In genomic region chr10:98242823-98243222, GRCh38 we compare ENCODE assay signal across 9 cellular contexts. TPM values are rescaled to one million over a fixed set of nuclear protein-coding genes. Genes with fewer than 3 reads are reported as not detected.
DNase-seq lines count a peak whose midpoint lies in the region; ATAC-seq, FAIRE-seq and TF ChIP-seq lines count a peak whose summit lies in the region.
"Had no signal": no experiment of that assay in that cellular context is flagged by ENCODE, and none has a peak within 500 bp of the region (broad histone marks: within the 10 kb centered on the region; RNA-seq: fewer than 3 reads in every experiment).

No MANE protein-coding gene starts in this region.

- WGBS in A549 (ENCODE audit: missing lambda C conversion rate): 52% methylated on average over 1 of the region's 1 CpG
- WGBS in GM23248 (ENCODE audit: low coverage in 1 of 2, low lambda C conversion rate in 2 of 2, missing lambda C conversion rate in 2 of 2), 2 experiments: 91 to 92% methylated on average over 1 of the region's 1 CpG
- 62 to 71% methylated on average over 1 of the region's 1 CpG for WGBS in aorta, 2 donors

- H3K4me2 ChIP-seq in A549 (no peak overlapping the region), GM23248 (ENCODE audit: unreplicated experiment) (no peak overlapping the region)

- H3K27ac ChIP-seq in A549 (no peak overlapping the region), GM23248 (no peak overlapping the region), VCaP (no peak overlapping the region), aorta (ENCODE audit: low read depth in 1 of 2, low read length in 2 of 2) (no peak overlapping the region)

- peak; percentile 88 for FAIRE-seq in A549 (lab: Jason Lieb, UNC)

- H3K27me3 ChIP-seq in GM23248 (replicated peaks; ENCODE audit: insufficient read depth): no peaks in the 10 kb centered on the region
- H3K27me3 ChIP-seq in aorta (ENCODE audit: control insufficient read depth in 1 of 2, insufficient read depth in 2 of 2, low read length in 1 of 2): no peaks in the 10 kb centered on the region

- no peaks in the 10 kb centered on the region for H3K79me2 ChIP-seq in GM23248 (ENCODE audit: insufficient read depth)

- H3K4me1 ChIP-seq in A549 (no peaks in the 10 kb centered on the region), GM23248 (ENCODE audit: insufficient read depth) (peaks cover 6% of the 10 kb centered on the region; the same call in 1 of the 2 replicates), aorta (ENCODE audit: control insufficient read depth in 1 of 2, insufficient read depth in 2 of 2, low read length in 2 of 2) (peaks cover 2 to 5% of the 10 kb centered on the region in 2 donors)

- no peak overlapping the region for H2AFZ ChIP-seq in GM23248

- CTCF ChIA-PET in A549 (lab: Yijun Ruan, JAX): interaction anchor here (0.6 to 8.5 kb wide), 12 partner anchors 10 to 328 kb away, joined by 3 to 68 read pairs (median 4); partner anchors contain the start of gene LOXL4

- intact Hi-C loops in aorta (cut with DNase I): loop anchor here (5.0 to 10.0 kb wide), 2 partner anchors 68 to 69 kb away; no protein-coding TSS in a partner anchor

- peak; percentile 67 to 72 for TF ChIP-seq RAD21 in A549 (conservative IDR thresholded peaks at IDR 0.05 in 1 of 2, IDR thresholded peaks at IDR 0.05 in 1 of 2)

- peaks cover 26% of the 10 kb centered on the region for H3F3A ChIP-seq in GM23248 (ENCODE audit: insufficient read depth)

- H3K9ac ChIP-seq in GM23248: no peak overlapping the region

- ATAC-seq in A549 (peak; percentile 34 to 43; a peak in 2 of 6 replicates), aorta (ENCODE audit: low FRiP score) (no peak), HG03520 (IDR thresholded peaks at IDR 0.05; ENCODE audit: unreplicated experiment) (no peak)

- TF ChIP-seq CTCF in A549 (IDR thresholded peaks at IDR 0.05) (peak; percentile 60), VCaP (conservative IDR thresholded peaks at IDR 0.05) (peak; percentile 76)

- no peaks in the 10 kb centered on the region for H3K9me2 ChIP-seq in GM23248 (ENCODE audit: insufficient read depth)

- H4K20me1 ChIP-seq in GM23248 (ENCODE audit: insufficient read depth): no peaks in the 10 kb centered on the region

- H3K36me3 ChIP-seq in GM23248 (ENCODE audit: low read depth) (peaks cover 13% of the 10 kb centered on the region; the same call in 1 of the 2 replicates), aorta (ENCODE audit: control insufficient read depth in 1 of 2, insufficient read depth in 2 of 2, low read length in 1 of 2) (peaks cover 0 to 5% of the 10 kb centered on the region in 2 donors)

- no peaks in the 10 kb centered on the region for H3K9me3 ChIP-seq in A549
- no peaks in the 10 kb centered on the region for H3K9me3 ChIP-seq in GM23248 (ENCODE audit: low read depth)
- H3K9me3 ChIP-seq in aorta (ENCODE audit: control insufficient read depth, low read length): no peaks in the 10 kb centered on the region

- POLR2A ChIA-PET in A549 (lab: Yijun Ruan, JAX): no interaction called here

- no peak for TF ChIP-seq POLR2A in A549 (IDR thresholded peaks at IDR 0.05; ENCODE audit: low read length)

- TF ChIP-seq EP300 in A549 (IDR thresholded peaks at IDR 0.05): no peak

- in situ Hi-C loops in GM23248 (cut with MboI): loop anchor here (10.0 kb wide), 1 partner anchor 152 kb away; no protein-coding TSS in a partner anchor

- peak in 1 of 2 experiments; percentile 19 for DNase-seq in A549 (ENCODE audit: low read depth in 1 of 2, low spot score in 1 of 2)
- peak; percentile 51 for DNase-seq in GM23248
- peak; percentile 28 for DNase-seq in iPS-NIHi7 (ENCODE audit: extremely low spot score)
- no peak for DNase-seq in NCI-H187 treated with DMSO at 0.1 percent for 48 hours (lab: John Stamatoyannopoulos, UW)
- DNase-seq in aorta: no peak
- DNase-seq in activated CD4-positive, CD25-positive, alpha-beta regulatory T cell (lab: John Stamatoyannopoulos, UW): no peak
- DNase-seq: activated naive CD4-positive, alpha-beta T cell treated with anti-CD3 and anti-CD28 coated beads, Interleukin-2, amount 50 U/mL, for 16 hours had no signal

- H3K4me3 ChIP-seq in A549: no peak overlapping the region
- H3K4me3 ChIP-seq in GM23248: no peak overlapping the region
- H3K4me3 ChIP-seq in aorta (ENCODE audit: low read length in 2 of 2): no peak overlapping the region

TF ChIP-seq in A549, 52 proteins besides CTCF, POLR2A, EP300 and RAD21:
- TF ChIP-seq GATA3 (IDR thresholded peaks at IDR 0.05; ENCODE audit: borderline replicate concordance) (no peak), SMC3 (IDR thresholded peaks at IDR 0.05) (peak; percentile 58; the same call in 2 of the 3 replicates)

RNA-seq across cellular contexts. Expression of gene LOXL4, which starts 25.2 kb away (rescaled TPM):
- polyA plus RNA-seq in A549 (2011; rRNA removed): 2.1 and 2.3 TPM in 2 replicates
- 0.73 and 1.1 TPM in 2 replicates for polyA plus RNA-seq in A549 (2012; cell fraction: cytosol; rRNA removed)
- polyA plus RNA-seq in A549 (2012; cell fraction: nucleus; rRNA removed): 1.5 and 1.9 TPM in 2 replicates
- polyA plus RNA-seq in A549 (2017; fragmentation: RNase III; extraction: RNeasy Plus Mini Kit Qiagen cat#74134 plus additional on column Dnase treatment): 1.6 to 2.4 TPM (median 2.0 TPM) in 3 replicates
- 1.8 and 3.0 TPM in 2 replicates for polyA minus RNA-seq in A549 (2011; rRNA and poly(A)+ RNA removed)
- total RNA-seq in GM23248 (2014; rRNA removed; shearing (Covaris generic)): 496 and 507 TPM in 2 replicates
- polyA plus RNA-seq in GM23248 (2016; fragmentation: Nextera tagmentation; extraction: Ambion mirVana): 319 and 320 TPM in 2 replicates
- 10 to 100 TPM; 15.5 to 29.9 TPM for total RNA-seq in aorta
- 1 to 10 TPM; 3.9 to 6.7 TPM for polyA plus RNA-seq in aorta

Comparison
In these comparisons a context has a peak if more than half of its experiments do, and no peak if none do; other contexts are left out.
1. ATAC-seq: peak in A549 (2 of 2); none in aorta (single experiment) and HG03520 (single experiment).
2. DNase-seq: peak in GM23248 (single experiment) and iPS-NIHi7 (single experiment); none in NCI-H187 treated with DMSO at 0.1 percent for 48 hours (single experiment), aorta (0 of 2) and activated CD4-positive, CD25-positive, alpha-beta regulatory T cell (0 of 4).
3. RNA of gene LOXL4, which starts 25.2 kb away (polyA plus RNA-seq): 319 to 320 TPM in GM23248; 3.9 to 6.7 TPM in aorta and 0.73 to 2.4 TPM in A549; every median in the first group is over 10 times any median in the second.